Comparison of ENCODE assay signal across 8 cellular contexts in genomic region chr5:34655354-34655991, GRCh38. TPM values are rescaled to one million over a fixed set of nuclear protein-coding genes. Genes with fewer than 3 reads are reported as not detected.
A peak's percentile ranks its signal among the peaks of the same experiment; 100 is the strongest.
DNase-seq lines count a peak whose midpoint lies in the region; ATAC-seq and TF ChIP-seq lines count a peak whose summit lies in the region.

No MANE protein-coding gene starts in this region.

- H4K8ac ChIP-seq in neuronal stem cell (ENCODE audit: low read depth, low read length) = no peak overlapping the region

- TF ChIP-seq CTCF in A673 (conservative IDR thresholded peaks at IDR 0.05; ENCODE audit: low read depth, low read length) (no peak), GM13977 (IDR thresholded peaks at IDR 0.05; ENCODE audit: extremely low read depth, insufficient read depth, missing control alignments) (no peak)

- no peak overlapping the region for H2AK5ac ChIP-seq in neuronal stem cell (ENCODE audit: low read depth, low read length)

- H3K27me3 ChIP-seq in A673 (replicated peaks; ENCODE audit: insufficient read depth, low read depth, low read length, poor library complexity) = no peaks in the 10 kb centered on the region
- peaks cover 0 to 4% (median 0%) of the 10 kb centered on the region in 3 experiments for H3K27me3 ChIP-seq in neuronal stem cell (ENCODE audit: control insufficient read depth in 3 of 3, insufficient read depth in 3 of 3, low read depth in 1 of 3, low read length in 3 of 3)

- CTCF ChIA-PET in A673 (lab: Charles Lee) = no interaction called here

- H4K91ac ChIP-seq in neuronal stem cell (ENCODE audit: low read depth, low read length, poor library complexity) = no peak overlapping the region

- no CpG with 5 or more reads among the region's 16 CpGs for WGBS in neuronal stem cell (ENCODE audit: extremely low coverage in 2 of 2, insufficient read length in 2 of 2, insufficient replicate concordance in 1 of 2), 2 donors

- no peak for ATAC-seq in HG03097 (IDR thresholded peaks at IDR 0.05; ENCODE audit: low FRiP score, unreplicated experiment)
- no peak for ATAC-seq in GM21423 (IDR thresholded peaks at IDR 0.05; ENCODE audit: unreplicated experiment)

- peak overlapping the region; percentile 82 for H3K4me2 ChIP-seq in neuronal stem cell (ENCODE audit: insufficient read depth, low read length, poor library complexity, severe bottlenecking)

- H3K4ac ChIP-seq in neuronal stem cell (ENCODE audit: low read length) = no peak overlapping the region

- no peak overlapping the region for H2BK120ac ChIP-seq in neuronal stem cell (ENCODE audit: low read depth, low read length)

- no peak overlapping the region for H2BK12ac ChIP-seq in neuronal stem cell (ENCODE audit: low read length)

- in situ Hi-C loops in GM13977 (cut with MboI; ENCODE audit: low pct_unique_long_range_greater_than_20kb, low sequenced_read_pairs, unreplicated experiment) = no loop called here

- peaks cover 5% of the 10 kb centered on the region for H3K79me1 ChIP-seq in neuronal stem cell (ENCODE audit: low read depth, low read length)

- no peaks in the 10 kb centered on the region for H3K9me3 ChIP-seq in A673 (ENCODE audit: low read depth, low read length, poor library complexity, severe bottlenecking)
- H3K9me3 ChIP-seq in neuronal stem cell (replicated peaks in 1 of 2; ENCODE audit: control insufficient read depth in 2 of 2, insufficient read depth in 1 of 2, low read depth in 1 of 2, low read length in 2 of 2) = no peaks in the 10 kb centered on the region

- H3K18ac ChIP-seq in neuronal stem cell (ENCODE audit: low read length) = no peak overlapping the region

- H2BK5ac ChIP-seq in neuronal stem cell (ENCODE audit: low read length) = no peak overlapping the region

- POLR2A ChIA-PET in A673 (lab: Charles Lee; ENCODE audit: low non-redundant PET) = no interaction called here

- H3K14ac ChIP-seq in neuronal stem cell (ENCODE audit: low read length) = no peak overlapping the region

- no peak overlapping the region for H3K9ac ChIP-seq in neuronal stem cell (ENCODE audit: low read depth, low read length, poor library complexity)

- intact Hi-C loops in A673 (cut with micrococcal nuclease; ENCODE audit: unreplicated experiment) (loop anchor here (5.0 kb wide), 2 partner anchors 133 to 242 kb away; no protein-coding TSS in a partner anchor), head of caudate nucleus (cut with DNase I) (loop anchor here (10.0 kb wide), 2 partner anchors 151 to 239 kb away; no protein-coding TSS in a partner anchor)

- H3K27ac ChIP-seq in A673 (ENCODE audit: low read depth, low read length, poor library complexity, severe bottlenecking) (no peak overlapping the region), neuronal stem cell (replicated peaks; ENCODE audit: low read length) (peak overlapping the region; percentile 57)

- no peak overlapping the region for H2BK15ac ChIP-seq in neuronal stem cell (ENCODE audit: low read length)

- H3K4me1 ChIP-seq in A673 (ENCODE audit: insufficient read depth, low read length, poor library complexity, severe bottlenecking) (peaks cover 7% of the 10 kb centered on the region), neuronal stem cell (ENCODE audit: control insufficient read depth in 2 of 2, insufficient read depth in 1 of 2, low read depth in 1 of 2, low read length in 2 of 2) (peaks cover 1 to 14% of the 10 kb centered on the region in 2 donors)

- no TSS peak for BruUV-seq in A673 (replicated peaks; lab: Mats Ljungman, UMichigan)

- no peaks in the 10 kb centered on the region for H3K36me3 ChIP-seq in A673 (ENCODE audit: insufficient read depth, low read length, poor library complexity, severe bottlenecking)
- peaks cover 2 to 9% of the 10 kb centered on the region in 2 donors for H3K36me3 ChIP-seq in neuronal stem cell (replicated peaks in 1 of 2; ENCODE audit: control insufficient read depth in 2 of 2, insufficient read depth in 2 of 2, low read length in 2 of 2)

- H3K4me3 ChIP-seq in A673 (ENCODE audit: low read depth, low read length, poor library complexity, severe bottlenecking) (peak overlapping the region; percentile 77), neuronal stem cell (ENCODE audit: low read length in 2 of 2) (peak overlapping the region; percentile 95 to 99)

- H2AFZ ChIP-seq in neuronal stem cell (ENCODE audit: low read length) = peak overlapping the region; percentile 96

- H3K23ac ChIP-seq in neuronal stem cell (ENCODE audit: low read depth, low read length, poor library complexity) = no peak overlapping the region

- DNase-seq in A673 (ENCODE audit: low spot score) (peak; percentile 71), GM13977 (ENCODE audit: low spot score) (peak; percentile 49), NOMO-1 treated with DMSO at 0.1 percent for 48 hours (lab: John Stamatoyannopoulos, UW; ENCODE audit: unreplicated experiment) (peak; percentile 82), amniotic stem cell (lab: John Stamatoyannopoulos, UW) (peak; percentile 88), head of caudate nucleus (peak; percentile 19 to 80 (median 58)), neuronal stem cell (ENCODE audit: low spot score) (peak; percentile 42)

RNA-seq across cellular contexts. Expression of gene RAI14, which starts 0.7 kb away (rescaled TPM):
- total RNA-seq in A673 (2021) = 23.6 and 40.0 TPM in 2 replicates
- polyA plus RNA-seq in neuronal stem cell (2013, experiment 1 of 2) = 53.0 TPM
- 52.8 TPM for polyA plus RNA-seq in neuronal stem cell (2013, experiment 2 of 2)
